Comparison of ENCODE assay signal across 1 cellular context in the genomic region with DNA sequence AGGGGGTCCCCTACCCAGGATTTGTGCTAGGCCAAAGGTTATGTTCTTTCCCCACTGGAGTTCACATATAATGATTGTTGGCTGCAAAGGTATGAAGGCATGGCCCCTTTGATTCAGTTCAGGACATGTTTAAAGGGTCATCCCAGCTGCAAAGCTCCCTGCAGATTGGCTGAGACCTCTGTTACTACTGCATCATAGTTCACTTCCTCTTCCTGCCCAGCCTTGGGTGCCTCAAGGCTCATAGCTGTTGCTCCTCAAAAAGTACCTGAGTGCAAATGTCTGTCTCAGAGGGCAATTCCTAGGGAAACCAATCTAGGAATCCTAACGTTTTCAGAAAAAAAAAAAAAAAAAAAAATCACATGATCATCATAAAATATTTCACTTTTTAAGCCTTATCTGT.
TF ChIP-seq lines count a peak whose summit lies in the region.

No MANE protein-coding gene starts in this region.

TF ChIP-seq in GM12878, 131 proteins besides CTCF, POLR2A, EP300 and RAD21 (continued from another document):
- TF ChIP-seq SPI1 (IDR thresholded peaks at IDR 0.05; ENCODE audit: borderline replicate concordance, insufficient read depth, low read depth, low read length) = peak; percentile 60; the same call in 1 of the 2 replicates
- TF ChIP-seq TAF1 (IDR thresholded peaks at IDR 0.05; ENCODE audit: borderline replicate concordance, low read depth, low read length) = no peak
- no peak for TF ChIP-seq TCF12 (IDR thresholded peaks at IDR 0.05; ENCODE audit: low read depth, low read length)
- no peak for TF ChIP-seq ZNF687 (IDR thresholded peaks at IDR 0.05)
TF ChIP-seq in GM12878: peak in this region for 1.
